10 cellular contexts compared by ENCODE assay signal in the genomic region with DNA sequence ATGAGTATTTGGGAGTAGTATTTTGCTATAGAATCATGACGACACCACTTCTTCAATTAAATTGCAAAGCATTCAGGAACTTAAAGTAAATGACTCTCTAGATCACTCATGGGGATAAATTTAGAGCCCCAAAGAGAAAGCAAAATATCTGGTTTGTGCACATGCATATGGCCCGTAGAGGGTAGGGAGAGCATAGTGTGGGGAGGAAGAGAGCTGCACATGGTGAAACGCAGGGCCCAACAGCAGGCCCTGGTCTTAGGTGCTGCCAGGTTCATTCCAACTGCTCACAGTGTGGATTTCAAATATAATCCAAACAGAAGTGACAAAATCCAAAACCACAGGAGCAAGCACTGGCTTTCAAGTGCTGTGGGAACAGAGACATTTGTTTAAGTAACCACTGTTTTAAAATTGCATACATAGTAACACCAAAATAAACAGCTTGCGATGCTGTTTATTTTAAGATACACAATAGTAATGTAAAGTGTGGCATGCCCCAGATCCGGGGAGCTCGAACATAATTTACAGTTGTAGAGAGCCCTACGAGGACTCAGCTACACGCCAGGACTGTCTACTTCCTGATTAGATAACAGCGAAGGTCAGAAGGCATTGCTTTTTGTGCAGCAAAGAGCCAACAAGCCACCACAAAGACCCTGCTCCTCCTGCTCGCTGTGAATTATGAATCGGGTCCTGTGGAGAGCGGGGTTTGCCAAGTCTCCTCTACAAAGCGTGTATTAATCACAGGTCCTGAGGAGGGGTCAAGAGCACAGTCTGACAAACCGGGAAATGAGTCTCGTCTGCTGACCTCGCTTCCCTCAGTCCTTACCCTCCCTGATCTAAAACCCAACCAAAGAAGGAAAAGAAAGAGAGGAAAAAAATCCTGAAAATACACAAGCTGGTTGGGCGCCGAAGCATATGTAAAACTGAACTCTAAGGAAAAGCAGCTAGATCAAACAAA.
DNase-seq lines count a peak whose midpoint lies in the region; ATAC-seq lines count a peak whose summit lies in the region.
"Had no signal": no experiment of that assay in that cellular context is flagged by ENCODE, and none has a peak within 500 bp of the region (broad histone marks: within the 10 kb centered on the region; RNA-seq: fewer than 3 reads in every experiment).

No MANE protein-coding gene starts in this region.

- no peak for ATAC-seq in GM21619 (IDR thresholded peaks at IDR 0.05; ENCODE audit: unreplicated experiment)

- DNase-seq in COLO668 (lab: John Stamatoyannopoulos, UW; ENCODE audit: unreplicated experiment) (peak; percentile 76), NCI-H146 (lab: John Stamatoyannopoulos, UW) (peak; percentile 83), caudate nucleus (lab: John Stamatoyannopoulos, UW) (peak in 1 of 61 donors; percentile 14), lung microvascular endothelial cell (ENCODE audit: low read depth in 2 of 2) (peak; percentile 17 to 80), SW 1271 (lab: John Stamatoyannopoulos, UW) (no peak)
- DNase-seq in activated effector memory CD4-positive, alpha-beta T cell treated with Interleukin-2 at 50 U/mL for 16 hours = no peak
- no peak for DNase-seq in activated CD4-positive, CD25-positive, alpha-beta regulatory T cell treated with anti-CD3 and anti-CD28 coated beads, Interleukin-2, amount 50 U/mL, for 72 hours
- DNase-seq: activated T-cell treated with anti-CD3 and anti-CD28 coated beads, Interleukin-2, amount 50 U/mL, for 48 hours had no signal

- peak overlapping the region; percentile 14 for H3K27ac ChIP-seq in caudate nucleus (ENCODE audit: low read depth, low read length)
- H3K27ac ChIP-seq: BLaER1 treated with 17β-estradiol and CSF1 and Interleukin-3, amounts not matched to agents 10 nM and 100 nM had no signal

Comparison
In these comparisons a context has a peak if more than half of its experiments do, and no peak if none do; other contexts are left out.
1. DNase-seq: peak in COLO668 (single experiment), NCI-H146 (single experiment) and lung microvascular endothelial cell (2 of 2); none in SW 1271 (0 of 2), activated effector memory CD4-positive, alpha-beta T cell treated with Interleukin-2 at 50 U/mL for 16 hours (single experiment) and activated CD4-positive, CD25-positive, alpha-beta regulatory T cell treated with anti-CD3 and anti-CD28 coated beads, Interleukin-2, amount 50 U/mL, for 72 hours (single experiment).